8 cellular contexts compared by ENCODE assay signal in the genomic region with DNA sequence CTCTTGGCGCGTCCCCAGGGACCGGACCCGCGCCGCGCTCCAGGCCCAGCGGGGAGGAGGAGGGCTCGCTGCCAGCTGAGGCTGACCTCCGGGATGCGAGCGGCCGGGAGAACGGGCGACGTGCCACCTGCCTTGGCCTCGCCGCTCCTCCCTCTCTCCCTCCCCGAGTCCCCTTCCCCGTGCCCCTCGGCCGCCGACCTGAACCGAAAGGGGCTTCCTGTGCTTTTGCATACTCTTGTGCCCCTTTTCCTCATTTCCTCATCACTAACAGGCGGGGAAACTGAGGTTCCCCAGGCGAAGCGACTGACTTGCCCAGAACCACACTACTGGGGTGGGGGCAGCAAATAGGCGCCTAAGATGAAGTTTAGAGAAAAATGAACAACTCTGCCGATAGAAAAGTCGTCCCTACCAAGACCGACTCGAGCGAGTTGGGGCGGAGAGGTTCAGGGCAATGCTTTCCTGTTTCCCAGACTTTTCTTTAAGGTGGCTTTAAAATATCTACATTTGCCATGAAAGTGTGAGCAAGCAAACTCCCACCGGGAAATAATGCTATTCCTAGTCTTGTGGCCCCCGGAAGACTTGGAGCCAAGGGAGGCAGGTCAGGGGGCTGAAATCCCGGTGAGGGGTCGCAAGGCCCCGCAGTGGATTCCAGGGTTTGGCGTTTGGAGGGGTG. TPM values are rescaled to one million over a fixed set of nuclear protein-coding genes. Genes with fewer than 3 reads are reported as not detected.
DNase-seq lines count a peak whose midpoint lies in the region; ATAC-seq and TF ChIP-seq lines count a peak whose summit lies in the region.

No MANE protein-coding gene starts in this region.

- TF ChIP-seq CTCF in cardiac muscle cell (IDR thresholded peaks at IDR 0.05; ENCODE audit: low read depth, low read length) (no peak), RWPE2 (IDR thresholded peaks at IDR 0.05; ENCODE audit: poor library complexity, severe bottlenecking) (no peak)

- H3K4me1 ChIP-seq in cardiac muscle cell (ENCODE audit: low read depth), result peaks cover 13% of the 10 kb centered on the region
- peaks cover 51% of the 10 kb centered on the region for H3K4me1 ChIP-seq in RWPE2 (ENCODE audit: insufficient read depth, poor library complexity, severe bottlenecking)
- H3K4me1 ChIP-seq in duodenal mucosa (ENCODE audit: control insufficient read depth in 1 of 2, insufficient read depth in 2 of 2, low read length in 2 of 2), result peaks cover 61 to 72% of the 10 kb centered on the region in 2 donors
- peaks cover 68% of the 10 kb centered on the region for H3K4me1 ChIP-seq in mucosa of stomach (ENCODE audit: control insufficient read depth, insufficient read depth, low read length)

- H3K36me3 ChIP-seq in cardiac muscle cell (peaks cover 18% of the 10 kb centered on the region), RWPE2 (ENCODE audit: low read depth) (peaks cover 32% of the 10 kb centered on the region), duodenal mucosa (ENCODE audit: control insufficient read depth in 1 of 2, insufficient read depth in 2 of 2, low read length in 2 of 2) (peaks cover 25 to 28% of the 10 kb centered on the region in 2 donors), mucosa of stomach (ENCODE audit: control insufficient read depth, insufficient read depth, low read length) (peaks cover 24% of the 10 kb centered on the region)

- no peak for ATAC-seq in Right ventricle myocardium inferior
- ATAC-seq in RWPE2 (ENCODE audit: low read depth), result no peak
- no peak for ATAC-seq in GM18868 (IDR thresholded peaks at IDR 0.05; ENCODE audit: unreplicated experiment)

- H3K9me3 ChIP-seq in cardiac muscle cell (ENCODE audit: low read depth), result no peaks in the 10 kb centered on the region
- H3K9me3 ChIP-seq in RWPE2 (ENCODE audit: severe bottlenecking), result no peaks in the 10 kb centered on the region
- H3K9me3 ChIP-seq in duodenal mucosa (ENCODE audit: control insufficient read depth in 1 of 2, low read length in 2 of 2), result no peaks in the 10 kb centered on the region
- H3K9me3 ChIP-seq in mucosa of stomach (ENCODE audit: control insufficient read depth, low read length), result no peaks in the 10 kb centered on the region

- peak overlapping the region; percentile 93 to 99 for H3K9ac ChIP-seq in duodenal mucosa (ENCODE audit: low read depth in 1 of 2, low read length in 2 of 2)
- H3K9ac ChIP-seq in mucosa of stomach (ENCODE audit: low read length), result peak overlapping the region; percentile 98

- DNase-seq in cardiac muscle cell (ENCODE audit: low read depth in 1 of 2, low spot score in 1 of 2) (peak in 1 of 2 donors; percentile 38), Right ventricle myocardium inferior (ENCODE audit: missing footprints) (no peak), RWPE2 (ENCODE audit: low spot score) (no peak), NCI-H1048 (lab: John Stamatoyannopoulos, UW) (no peak), GM03348 (ENCODE audit: low spot score) (no peak)

- H3K27me3 ChIP-seq in cardiac muscle cell (no peaks in the 10 kb centered on the region), RWPE2 (ENCODE audit: insufficient read depth, poor library complexity, severe bottlenecking) (no peaks in the 10 kb centered on the region), duodenal mucosa (ENCODE audit: control insufficient read depth in 1 of 2, insufficient read depth in 2 of 2, low read length in 2 of 2) (no peaks in the 10 kb centered on the region), mucosa of stomach (ENCODE audit: control insufficient read depth, insufficient read depth, low read length) (no peaks in the 10 kb centered on the region)

- intact Hi-C loops in Right ventricle myocardium inferior (cut with DNase I), result loop anchor here (1.0 to 2.0 kb wide), 6 partner anchors 23 to 161 kb away; partner anchors contain the start of gene ERGIC1

- H3K4me3 ChIP-seq in cardiac muscle cell (peak overlapping the region; percentile 66), RWPE2 (ENCODE audit: severe bottlenecking) (peak overlapping the region; percentile 90), duodenal mucosa (ENCODE audit: low read depth in 1 of 2, low read length in 2 of 2) (peak overlapping the region; percentile 71 to 74), mucosa of stomach (ENCODE audit: low read length) (peak overlapping the region; percentile 48)

- H3K27ac ChIP-seq in cardiac muscle cell (peak overlapping the region; percentile 96), RWPE2 (ENCODE audit: poor library complexity, severe bottlenecking) (peak overlapping the region; percentile 95), duodenal mucosa (ENCODE audit: low read depth, low read length) (peak overlapping the region; percentile 98)

RNA-seq across cellular contexts. Expression of gene DUSP1, which starts 0.6 kb away (rescaled TPM):
- total RNA-seq in cardiac muscle cell (38.7 and 49.4 TPM in 2 replicates), Right ventricle myocardium inferior (103 TPM)
- polyA plus RNA-seq in cardiac muscle cell, result 27.1 and 32.2 TPM in 2 replicates
